In genomic region chr2:10178751-10179150, GRCh38 we compare ENCODE assay signal across 5 cellular contexts.
"Had no signal": no experiment of that assay in that cellular context is flagged by ENCODE, and none has a peak within 500 bp of the region (broad histone marks: within the 10 kb centered on the region; RNA-seq: fewer than 3 reads in every experiment).

No MANE protein-coding gene starts in this region.

- H3K27ac ChIP-seq: HL-60 had no signal

- H3K4me3 Mint-ChIP-seq: IgD-negative memory B cell had no signal

- DNase-seq: KBM-7 had no signal

- H3K27ac Mint-ChIP-seq: IgD-negative memory B cell had no signal

- ATAC-seq: HepG2, K562 had no signal

- H3K4me3 ChIP-seq: K562 had no signal

- H3K27me3 Mint-ChIP-seq: IgD-negative memory B cell had no signal
